Comparison of ENCODE assay signal across 10 cellular contexts in the genomic region with DNA sequence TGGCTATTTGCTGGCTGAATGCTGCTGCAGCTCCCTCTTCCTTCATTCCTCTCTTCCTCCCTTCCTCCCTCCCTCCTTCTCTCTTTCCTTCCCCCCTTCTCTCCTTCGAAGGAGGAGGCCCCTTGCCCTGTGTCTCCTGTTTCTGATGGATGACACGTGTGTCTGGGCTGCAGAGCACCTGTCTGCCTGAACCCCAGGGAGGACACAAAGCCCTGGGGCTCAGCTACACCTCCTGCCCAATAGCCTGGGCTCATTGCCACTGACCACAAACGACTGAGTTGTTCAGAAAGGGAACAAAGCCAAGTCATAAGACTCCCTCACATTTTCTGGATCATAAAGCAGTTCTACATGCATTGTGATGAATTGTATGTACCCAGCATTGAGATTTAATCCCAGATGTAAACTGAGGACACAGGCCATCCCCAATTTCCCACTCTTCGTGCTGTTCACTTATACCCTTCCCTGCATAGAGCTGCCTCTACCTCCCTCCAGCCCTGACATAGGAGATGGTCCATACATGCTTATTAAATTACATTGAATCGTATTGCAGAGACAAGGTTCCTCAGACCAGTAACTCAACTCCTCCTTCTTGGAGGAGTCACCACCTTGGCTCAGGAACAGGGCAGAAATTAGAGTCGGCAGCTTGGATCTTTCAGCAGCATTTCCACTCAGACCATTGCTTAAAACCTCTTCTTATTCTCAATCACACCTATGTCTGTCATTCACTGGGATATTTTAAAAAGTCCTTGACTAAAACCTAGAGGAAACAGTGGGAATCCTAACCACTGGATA. TPM values are rescaled to one million over a fixed set of nuclear protein-coding genes. Genes with fewer than 3 reads are reported as not detected.
DNase-seq lines count a peak whose midpoint lies in the region; ATAC-seq and TF ChIP-seq lines count a peak whose summit lies in the region.
"Had no signal": no experiment of that assay in that cellular context is flagged by ENCODE, and none has a peak within 500 bp of the region (broad histone marks: within the 10 kb centered on the region; RNA-seq: fewer than 3 reads in every experiment).

No MANE protein-coding gene starts in this region.

- TF ChIP-seq CTCF in foreskin fibroblast (IDR thresholded peaks at IDR 0.05; ENCODE audit: low read depth, low read length) (no peak), stomach (IDR thresholded peaks at IDR 0.05) (no peak)

- DNase-seq in NCI-H2107 treated with DMSO at 0.1 percent for 48 hours (lab: John Stamatoyannopoulos, UW; ENCODE audit: unreplicated experiment) (peak; percentile 82), NCI-H2107 (lab: John Stamatoyannopoulos, UW) (no peak), foreskin fibroblast (peak; percentile 46 to 80), stomach (peak; percentile 71)
- DNase-seq in activated naive CD4-positive, alpha-beta T cell treated with anti-CD3 and anti-CD28 coated beads, Interleukin-2, amount 50 U/mL, for 16 hours: no peak
- no peak for DNase-seq in NK-92 treated with Interleukin-12 subunit alpha and Interleukin-12 subunit beta, amount 100 ng/mL, for 24 hours (lab: John Stamatoyannopoulos, UW)
- DNase-seq in stimulated activated naive CD4-positive, alpha-beta T cell (lab: John Stamatoyannopoulos, UW): no peak
- DNase-seq: thyroid gland had no signal

- peak overlapping the region in 4 of 5 donors; percentile 20 to 58 (median 48) for H3K27ac ChIP-seq in stomach
- H3K27ac ChIP-seq: thyroid gland had no signal

- intact Hi-C loops in stomach (cut with DNase I; ENCODE audit: low total_unique reads): no loop called here

- no peak for TF ChIP-seq POLR2A in stomach (IDR thresholded peaks at IDR 0.05)

- ATAC-seq in SK-N-SH treated with all-trans-retinoic acid at 6 μM for 48 hours: peak; percentile 84

- no peak for TF ChIP-seq EP300 in stomach (IDR thresholded peaks at IDR 0.05)

- H3K9me3 ChIP-seq in stomach: no peaks in the 10 kb centered on the region
- H3K9me3 ChIP-seq: thyroid gland had no signal

- WGBS in stomach, 5 donors: 9 to 29% (median 19%) methylated on average over 6 of the region's 6 CpGs

- H3K27me3 ChIP-seq in stomach: no peaks in the 10 kb centered on the region
- H3K27me3 ChIP-seq: thyroid gland had no signal

- H3K4me3 ChIP-seq in foreskin fibroblast (ENCODE audit: low read depth in 1 of 2, low read length in 2 of 2): no peak overlapping the region
- no peak overlapping the region for H3K4me3 ChIP-seq in stomach
- H3K4me3 ChIP-seq: thyroid gland had no signal

- peaks cover 0 to 19% (median 8%) of the 10 kb centered on the region in 4 donors for H3K4me1 ChIP-seq in stomach
- H3K4me1 ChIP-seq: thyroid gland had no signal

- no peaks in the 10 kb centered on the region for H3K36me3 ChIP-seq in stomach
- H3K36me3 ChIP-seq: thyroid gland had no signal

TF ChIP-seq in SK-N-SH treated with all-trans-retinoic acid at 6 μM for 48 hours, 23 proteins besides CTCF, POLR2A, EP300 and RAD21:
- TF ChIP-seq, protein P1, sequence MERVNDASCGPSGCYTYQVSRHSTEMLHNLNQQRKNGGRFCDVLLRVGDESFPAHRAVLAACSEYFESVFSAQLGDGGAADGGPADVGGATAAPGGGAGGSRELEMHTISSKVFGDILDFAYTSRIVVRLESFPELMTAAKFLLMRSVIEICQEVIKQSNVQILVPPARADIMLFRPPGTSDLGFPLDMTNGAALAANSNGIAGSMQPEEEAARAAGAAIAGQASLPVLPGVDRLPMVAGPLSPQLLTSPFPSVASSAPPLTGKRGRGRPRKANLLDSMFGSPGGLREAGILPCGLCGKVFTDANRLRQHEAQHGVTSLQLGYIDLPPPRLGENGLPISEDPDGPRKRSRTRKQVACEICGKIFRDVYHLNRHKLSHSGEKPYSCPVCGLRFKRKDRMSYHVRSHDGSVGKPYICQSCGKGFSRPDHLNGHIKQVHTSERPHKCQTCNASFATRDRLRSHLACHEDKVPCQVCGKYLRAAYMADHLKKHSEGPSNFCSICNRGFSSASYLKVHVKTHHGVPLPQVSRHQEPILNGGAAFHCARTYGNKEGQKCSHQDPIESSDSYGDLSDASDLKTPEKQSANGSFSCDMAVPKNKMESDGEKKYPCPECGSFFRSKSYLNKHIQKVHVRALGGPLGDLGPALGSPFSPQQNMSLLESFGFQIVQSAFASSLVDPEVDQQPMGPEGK (CRISPR knock-in tag; IDR thresholded peaks at IDR 0.05; ENCODE audit: borderline replicate concordance): no peak
- TF ChIP-seq ISL1 (CRISPR knock-in tag; IDR thresholded peaks at IDR 0.05): no peak
- TF ChIP-seq, protein P2, sequence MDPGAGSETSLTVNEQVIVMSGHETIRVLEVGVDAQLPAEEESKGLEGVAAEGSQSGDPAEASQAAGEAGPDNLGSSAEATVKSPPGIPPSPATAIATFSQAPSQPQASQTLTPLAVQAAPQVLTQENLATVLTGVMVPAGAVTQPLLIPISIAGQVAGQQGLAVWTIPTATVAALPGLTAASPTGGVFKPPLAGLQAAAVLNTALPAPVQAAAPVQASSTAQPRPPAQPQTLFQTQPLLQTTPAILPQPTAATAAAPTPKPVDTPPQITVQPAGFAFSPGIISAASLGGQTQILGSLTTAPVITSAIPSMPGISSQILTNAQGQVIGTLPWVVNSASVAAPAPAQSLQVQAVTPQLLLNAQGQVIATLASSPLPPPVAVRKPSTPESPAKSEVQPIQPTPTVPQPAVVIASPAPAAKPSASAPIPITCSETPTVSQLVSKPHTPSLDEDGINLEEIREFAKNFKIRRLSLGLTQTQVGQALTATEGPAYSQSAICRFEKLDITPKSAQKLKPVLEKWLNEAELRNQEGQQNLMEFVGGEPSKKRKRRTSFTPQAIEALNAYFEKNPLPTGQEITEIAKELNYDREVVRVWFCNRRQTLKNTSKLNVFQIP (CRISPR knock-in tag; IDR thresholded peaks at IDR 0.05; ENCODE audit: borderline replicate concordance, low read depth): no peak
- TF ChIP-seq ARNTL (CRISPR knock-in tag; IDR thresholded peaks at IDR 0.05; ENCODE audit: borderline replicate concordance, low read depth): no peak
- TF ChIP-seq, protein P3, sequence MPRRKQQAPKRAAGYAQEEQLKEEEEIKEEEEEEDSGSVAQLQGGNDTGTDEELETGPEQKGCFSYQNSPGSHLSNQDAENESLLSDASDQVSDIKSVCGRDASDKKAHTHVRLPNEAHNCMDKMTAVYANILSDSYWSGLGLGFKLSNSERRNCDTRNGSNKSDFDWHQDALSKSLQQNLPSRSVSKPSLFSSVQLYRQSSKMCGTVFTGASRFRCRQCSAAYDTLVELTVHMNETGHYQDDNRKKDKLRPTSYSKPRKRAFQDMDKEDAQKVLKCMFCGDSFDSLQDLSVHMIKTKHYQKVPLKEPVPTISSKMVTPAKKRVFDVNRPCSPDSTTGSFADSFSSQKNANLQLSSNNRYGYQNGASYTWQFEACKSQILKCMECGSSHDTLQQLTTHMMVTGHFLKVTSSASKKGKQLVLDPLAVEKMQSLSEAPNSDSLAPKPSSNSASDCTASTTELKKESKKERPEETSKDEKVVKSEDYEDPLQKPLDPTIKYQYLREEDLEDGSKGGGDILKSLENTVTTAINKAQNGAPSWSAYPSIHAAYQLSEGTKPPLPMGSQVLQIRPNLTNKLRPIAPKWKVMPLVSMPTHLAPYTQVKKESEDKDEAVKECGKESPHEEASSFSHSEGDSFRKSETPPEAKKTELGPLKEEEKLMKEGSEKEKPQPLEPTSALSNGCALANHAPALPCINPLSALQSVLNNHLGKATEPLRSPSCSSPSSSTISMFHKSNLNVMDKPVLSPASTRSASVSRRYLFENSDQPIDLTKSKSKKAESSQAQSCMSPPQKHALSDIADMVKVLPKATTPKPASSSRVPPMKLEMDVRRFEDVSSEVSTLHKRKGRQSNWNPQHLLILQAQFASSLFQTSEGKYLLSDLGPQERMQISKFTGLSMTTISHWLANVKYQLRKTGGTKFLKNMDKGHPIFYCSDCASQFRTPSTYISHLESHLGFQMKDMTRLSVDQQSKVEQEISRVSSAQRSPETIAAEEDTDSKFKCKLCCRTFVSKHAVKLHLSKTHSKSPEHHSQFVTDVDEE (CRISPR knock-in tag; IDR thresholded peaks at IDR 0.05): no peak
- no peak for TF ChIP-seq TCF4 (CRISPR knock-in tag; IDR thresholded peaks at IDR 0.05; ENCODE audit: borderline replicate concordance)
- no peak for TF ChIP-seq TOX (CRISPR knock-in tag; IDR thresholded peaks at IDR 0.05; ENCODE audit: borderline replicate concordance)
- no peak for TF ChIP-seq ZNF8 (CRISPR knock-in tag; IDR thresholded peaks at IDR 0.05)
- TF ChIP-seq RARB (CRISPR knock-in tag; IDR thresholded peaks at IDR 0.05): no peak
- TF ChIP-seq CSDC2 (CRISPR knock-in tag; IDR thresholded peaks at IDR 0.05): no peak
- TF ChIP-seq ZC3H10 (CRISPR knock-in tag; IDR thresholded peaks at IDR 0.05): no peak
- TF ChIP-seq ZNF70 (CRISPR knock-in tag; IDR thresholded peaks at IDR 0.05): no peak
- TF ChIP-seq BACH2 (CRISPR knock-in tag; IDR thresholded peaks at IDR 0.05; ENCODE audit: borderline replicate concordance): no peak
- TF ChIP-seq ZNF565 (CRISPR knock-in tag; conservative IDR thresholded peaks at IDR 0.05; ENCODE audit: low read depth): no peak
- TF ChIP-seq CSRNP3 (CRISPR knock-in tag; IDR thresholded peaks at IDR 0.05): no peak
- TF ChIP-seq ZFP3 (CRISPR knock-in tag; IDR thresholded peaks at IDR 0.05): no peak

RNA-seq across cellular contexts. Expression of gene CSRP3, which starts 1.2 kb away (rescaled TPM):
- not detected for total RNA-seq in stomach
- 1 to 10 TPM in 1 of 3 donors, under 1 TPM in 2; 0.15 to 1.7 (median 0.31) TPM for polyA plus RNA-seq in stomach
- total RNA-seq: thyroid gland had no signal
- polyA plus RNA-seq: liver had no signal

RNA-seq across cellular contexts. Expression of gene E2F8, which starts 40.1 kb away (rescaled TPM):
- total RNA-seq in stomach: 10 to 100 TPM in 1 of 5 donors, 1 to 10 TPM in 3, under 1 TPM in 1; 0.89 to 13.0 (median 8.4) TPM
- 1 to 10 TPM in 2 of 3 donors, under 1 TPM in 1; 0.92 to 2.7 (median 1.8) TPM for polyA plus RNA-seq in stomach
- total RNA-seq: thyroid gland had no signal

Comparison
In these comparisons a context has a peak if more than half of its experiments do, and no peak if none do; other contexts are left out.
1. DNase-seq: peak in NCI-H2107 treated with DMSO at 0.1 percent for 48 hours (single experiment), foreskin fibroblast (2 of 2) and stomach (single experiment); none in NCI-H2107 (single experiment), activated naive CD4-positive, alpha-beta T cell treated with anti-CD3 and anti-CD28 coated beads, Interleukin-2, amount 50 U/mL, for 16 hours (single experiment), NK-92 treated with Interleukin-12 subunit alpha and Interleukin-12 subunit beta, amount 100 ng/mL, for 24 hours (single experiment) and stimulated activated naive CD4-positive, alpha-beta T cell (0 of 6).